In genomic region chr20:60037120-60037499, GRCh38 we compare ENCODE assay signal across 12 cellular contexts.
DNase-seq lines count a peak whose midpoint lies in the region; ATAC-seq, FAIRE-seq and TF ChIP-seq lines count a peak whose summit lies in the region.
"Had no signal": no experiment of that assay in that cellular context is flagged by ENCODE, and none has a peak within 500 bp of the region (broad histone marks: within the 10 kb centered on the region; RNA-seq: fewer than 3 reads in every experiment).

No MANE protein-coding gene starts in this region.

- no peaks in the 10 kb centered on the region for H3K79me1 ChIP-seq in H1 (ENCODE audit: low read depth, low read length)

- H2BK120ac ChIP-seq in H1 (replicated peaks; ENCODE audit: low read depth, low read length), result no peak overlapping the region

- H2AK5ac ChIP-seq in H1 (ENCODE audit: low read depth, low read length), result no peak overlapping the region

- H3K79me2 ChIP-seq in Loucy (ENCODE audit: insufficient read depth, low read length) (no peaks in the 10 kb centered on the region), H1 (ENCODE audit: control insufficient read depth in 1 of 2, insufficient read depth in 2 of 2, low read length in 2 of 2) (no peaks in the 10 kb centered on the region)

- H2AFZ ChIP-seq in Loucy (ENCODE audit: low read length) (no peak overlapping the region), H1 (ENCODE audit: low read length) (no peak overlapping the region)

- H3K9ac ChIP-seq in Loucy (ENCODE audit: low read depth, low read length, poor library complexity, severe bottlenecking), result no peak overlapping the region
- H3K9ac ChIP-seq in H1 (replicated peaks in 1 of 4; ENCODE audit: extremely low read depth in 1 of 4, low read depth in 3 of 4, low read length in 3 of 4), result no peak overlapping the region

- DNase-seq in ELF-1 (ENCODE audit: low read depth, low spot score) (peak; percentile 36), H1 (ENCODE audit: low read depth in 1 of 2, low spot score in 2 of 2) (no peak), retinal pigment epithelial cell (ENCODE audit: low read depth) (no peak), putamen (ENCODE audit: low spot score) (no peak), superior temporal gyrus (ENCODE audit: extremely low spot score) (no peak), left lobe of liver (ENCODE audit: low spot score) (no peak)
- DNase-seq: effector memory CD8-positive, alpha-beta T cell; naive thymus-derived CD4-positive, alpha-beta T cell; spleen; T-helper 2 cell had no signal

- H3K23me2 ChIP-seq in H1 (ENCODE audit: low read depth, low read length), result no peaks in the 10 kb centered on the region

- H3K27ac ChIP-seq in H1 (ENCODE audit: low read depth, low read length), result no peak overlapping the region
- H3K27ac ChIP-seq: spleen, vagina had no signal

- H2BK15ac ChIP-seq in H1 (ENCODE audit: low read length), result no peak overlapping the region

- TF ChIP-seq CTCF in Loucy (conservative IDR thresholded peaks at IDR 0.05; ENCODE audit: low read length) (peak; percentile 32), H1 (IDR thresholded peaks at IDR 0.05; ENCODE audit: control extremely low read depth in 1 of 3, insufficient read depth in 1 of 3, low read depth in 1 of 3, low read length in 3 of 3) (peak; percentile 17 to 41 (median 33); a peak in 2 of 4 replicates), retinal pigment epithelial cell (conservative IDR thresholded peaks at IDR 0.05; ENCODE audit: low read depth, low read length) (peak; percentile 51)

- no peak overlapping the region for H3K14ac ChIP-seq in H1 (ENCODE audit: insufficient read length)

- no peak for FAIRE-seq in H1 (lab: Jason Lieb, UNC)

- H3K4ac ChIP-seq in H1 (replicated peaks; ENCODE audit: insufficient read length, low read depth, low read length), result no peak overlapping the region

- no peak overlapping the region for H3K18ac ChIP-seq in H1 (ENCODE audit: extremely low read depth, low read length)

- peak overlapping the region; percentile 13 for H4K91ac ChIP-seq in H1 (replicated peaks; ENCODE audit: insufficient read length, low read length)

- no peak overlapping the region for H2BK20ac ChIP-seq in H1 (ENCODE audit: low read length)

- no peak for TF ChIP-seq POLR2A in H1 (IDR thresholded peaks at IDR 0.05; ENCODE audit: control extremely low read depth in 1 of 2, low read depth in 2 of 2, low read length in 2 of 2)

- H3K56ac ChIP-seq in H1 (replicated peaks; ENCODE audit: insufficient read length, low read depth, low read length), result no peak overlapping the region

- CTCF ChIA-PET in H1 (lab: Charles Lee; ENCODE audit: partially characterized antibody), result interaction anchor here (0.6 to 2.3 kb wide), 12 partner anchors 10 to 386 kb away, joined by 3 to 11 read pairs (median 3); no protein-coding TSS in a partner anchor

- no peak for TF ChIP-seq EP300 in H1 (IDR thresholded peaks at IDR 0.05; ENCODE audit: borderline replicate concordance in 1 of 2, low read depth in 2 of 2, low read length in 2 of 2)

- H3K9me3 ChIP-seq in Loucy (ENCODE audit: insufficient read depth, low read depth, low read length) (no peaks in the 10 kb centered on the region), H1 (ENCODE audit: insufficient read depth in 2 of 2, low read depth in 1 of 2, low read length in 1 of 2) (no peaks in the 10 kb centered on the region)
- H3K9me3 ChIP-seq: vagina had no signal

- H3K4me3 ChIP-seq in Loucy (ENCODE audit: low read length, poor library complexity, severe bottlenecking) (no peak overlapping the region), H1 (ENCODE audit: extremely low read depth in 1 of 4, insufficient read depth in 2 of 4, low read depth in 3 of 4, low read length in 4 of 4) (no peak overlapping the region), retinal pigment epithelial cell (ENCODE audit: low read length) (no peak overlapping the region)
- H3K4me3 ChIP-seq: spleen, vagina had no signal

- H3K36me3 ChIP-seq in Loucy (ENCODE audit: insufficient read depth, low read length) (no peaks in the 10 kb centered on the region), H1 (ENCODE audit: control insufficient read depth in 2 of 4, insufficient read depth in 4 of 4, low read length in 3 of 4) (no peaks in the 10 kb centered on the region)
- H3K36me3 ChIP-seq: spleen, vagina had no signal

- H3K4me1 ChIP-seq in Loucy (ENCODE audit: insufficient read depth, low read length, poor library complexity, severe bottlenecking), result peaks cover 2% of the 10 kb centered on the region
- H3K4me1 ChIP-seq in H1 (replicated peaks in 1 of 4; ENCODE audit: control insufficient read depth in 3 of 4, insufficient read depth in 4 of 4, low read length in 3 of 4), result no peaks in the 10 kb centered on the region
- H3K4me1 ChIP-seq: vagina had no signal

- H2BK12ac ChIP-seq in H1 (ENCODE audit: low read depth, low read length), result peak overlapping the region; percentile 53; the same call in 1 of the 2 replicates

- 0 out of 2 replicates have a peak overlapping the region, but pooled peaks have one; percentile 1 for H4K8ac ChIP-seq in H1 (ENCODE audit: extremely low read depth, insufficient read depth, low read length)

- H4K20me1 ChIP-seq in Loucy (ENCODE audit: insufficient read depth, low read length, poor library complexity, severe bottlenecking) (no peaks in the 10 kb centered on the region), H1 (replicated peaks in 1 of 2; ENCODE audit: control insufficient read depth in 1 of 2, insufficient read depth in 2 of 2, low read length in 2 of 2) (no peaks in the 10 kb centered on the region)

- POLR2A ChIA-PET in H1 (lab: Charles Lee; ENCODE audit: partially characterized antibody), result interaction anchor here (1.1 kb wide), 1 partner anchor 11 kb away, joined by 3 read pairs; no protein-coding TSS in a partner anchor

- no peak for ATAC-seq in left lobe of liver
- ATAC-seq: effector memory CD8-positive, alpha-beta T cell; naive thymus-derived CD4-positive, alpha-beta T cell had no signal

- no peak overlapping the region for H2BK5ac ChIP-seq in H1 (ENCODE audit: low read depth, low read length)

- WGBS in H1 (ENCODE audit: extremely low coverage in 1 of 2, insufficient coverage in 1 of 2, insufficient read length in 1 of 2, insufficient replicate concordance in 2 of 2, low coverage in 1 of 2, low lambda C conversion rate in 2 of 2, missing lambda C conversion rate in 1 of 2), 2 experiments, result 80% methylated on average over 5 of the region's 5 CpGs; no CpG with 5 or more reads in 1 of the 2 experiments

- H3K4me2 ChIP-seq in Loucy (ENCODE audit: low read depth, low read length, poor library complexity, severe bottlenecking), result no peak overlapping the region
- H3K4me2 ChIP-seq in H1 (ENCODE audit: insufficient read depth in 1 of 2, low read depth in 2 of 2, low read length in 2 of 2), result no peak overlapping the region

- H3K9me2 ChIP-seq in Loucy (replicated peaks; ENCODE audit: low read depth, low read length), result no peaks in the 10 kb centered on the region

- no peaks in the 10 kb centered on the region for H3F3A ChIP-seq in Loucy (ENCODE audit: low read depth)

- TF ChIP-seq RAD21 in H1 (IDR thresholded peaks at IDR 0.05 in 1 of 2, conservative IDR thresholded peaks at IDR 0.05 in 1 of 2; ENCODE audit: low read depth in 2 of 2, low read length in 2 of 2), result no peak

- H3K23ac ChIP-seq in H1 (ENCODE audit: insufficient read length), result no peak overlapping the region

- H4K5ac ChIP-seq in H1 (ENCODE audit: insufficient read length, low read depth, low read length), result no peak overlapping the region

- no peaks in the 10 kb centered on the region for H3K27me3 ChIP-seq in Loucy (ENCODE audit: insufficient read depth, low read length, poor library complexity, severe bottlenecking)
- H3K27me3 ChIP-seq in H1 (replicated peaks in 1 of 4; ENCODE audit: control insufficient read depth in 3 of 4, extremely low read depth in 1 of 4, insufficient read depth in 3 of 4, low read length in 3 of 4), result no peaks in the 10 kb centered on the region
- H3K27me3 ChIP-seq: spleen, vagina had no signal

TF ChIP-seq in H1, 55 proteins besides CTCF, POLR2A, EP300 and RAD21:
- TF ChIP-seq MAX (IDR thresholded peaks at IDR 0.05), result no peak
- TF ChIP-seq TEAD4 (IDR thresholded peaks at IDR 0.05; ENCODE audit: low read depth, low read length), result no peak
- TF ChIP-seq GABPA (IDR thresholded peaks at IDR 0.05; ENCODE audit: borderline replicate concordance, insufficient read depth, low read length), result no peak
- TF ChIP-seq KDM1A (IDR thresholded peaks at IDR 0.05; ENCODE audit: borderline replicate concordance, low read length), result no peak
- no peak for TF ChIP-seq USF2 (IDR thresholded peaks at IDR 0.05; ENCODE audit: low read length)
- TF ChIP-seq EZH2 (IDR thresholded peaks at IDR 0.05; ENCODE audit: low read depth, low read length, severe bottlenecking), result no peak
- no peak for TF ChIP-seq POU5F1 (IDR thresholded peaks at IDR 0.05; ENCODE audit: low read depth, low read length)
- TF ChIP-seq PHF8 (conservative IDR thresholded peaks at IDR 0.05; ENCODE audit: low read depth, low read length), result no peak
- no peak for TF ChIP-seq TAF1 (IDR thresholded peaks at IDR 0.05; ENCODE audit: low read depth, low read length)
- no peak for TF ChIP-seq RFX5 (IDR thresholded peaks at IDR 0.05; ENCODE audit: borderline replicate concordance, low read depth, low read length)
- TF ChIP-seq TCF12 (IDR thresholded peaks at IDR 0.05; ENCODE audit: low read depth, low read length), result no peak
- TF ChIP-seq ASH2L (IDR thresholded peaks at IDR 0.05; ENCODE audit: low read length), result no peak
- TF ChIP-seq SIX5 (IDR thresholded peaks at IDR 0.05; ENCODE audit: low read depth, low read length), result no peak
- no peak for TF ChIP-seq RBBP5 (IDR thresholded peaks at IDR 0.05; ENCODE audit: borderline replicate concordance, low read depth, low read length)
- TF ChIP-seq KDM4A (IDR thresholded peaks at IDR 0.05; ENCODE audit: low read depth, low read length, severe bottlenecking), result no peak
- no peak for TF ChIP-seq NRF1 (IDR thresholded peaks at IDR 0.05; ENCODE audit: low read depth, low read length)
- TF ChIP-seq MAFK (IDR thresholded peaks at IDR 0.05; ENCODE audit: low read depth, low read length), result no peak
- no peak for TF ChIP-seq CHD1 (IDR thresholded peaks at IDR 0.05; ENCODE audit: low read depth, low read length)
- TF ChIP-seq POLR2AphosphoS5 (IDR thresholded peaks at IDR 0.05; ENCODE audit: low read depth, low read length), result no peak
- TF ChIP-seq BRCA1 (IDR thresholded peaks at IDR 0.05; ENCODE audit: low read depth, low read length), result no peak
